9 cellular contexts compared by ENCODE assay signal in genomic region chr10:133276435-133277201, GRCh38.
DNase-seq lines count a peak whose midpoint lies in the region; ATAC-seq, FAIRE-seq and TF ChIP-seq lines count a peak whose summit lies in the region.
"Had no signal": no experiment of that assay in that cellular context is flagged by ENCODE, and none has a peak within 500 bp of the region (broad histone marks: within the 10 kb centered on the region; RNA-seq: fewer than 3 reads in every experiment).

TSS of gene ADAM8 (minus strand) at chr10:133276868. CDS start at chr10:133276817, 51 bp downstream.

- H3K27me3 Mint-ChIP-seq in activated naive CD8-positive, alpha-beta T cell treated with anti-CD3 and anti-CD28 coated beads, Interleukin-2, amount 50 U/mL, for 24 hours = no peaks in the 10 kb centered on the region
- H3K27me3 Mint-ChIP-seq in stimulated activated naive B cell treated with anti-CD40 and anti-IgM and Interleukin-4, amounts not matched to agents 10 μg/mL and 1 μg/mL and 100 μg/mL, for 72 hours = no peaks in the 10 kb centered on the region

- peak; percentile 51 for ATAC-seq in GM18502 (IDR thresholded peaks at IDR 0.05; ENCODE audit: poor library complexity, unreplicated experiment)
- peak; percentile 39 for ATAC-seq in HG02610 (IDR thresholded peaks at IDR 0.05; ENCODE audit: unreplicated experiment)
- ATAC-seq in activated naive CD8-positive, alpha-beta T cell treated with anti-CD3 and anti-CD28 coated beads, Interleukin-2, amount 50 U/mL, for 24 hours = peak; percentile 35
- ATAC-seq in stimulated activated naive B cell treated with anti-CD40 and anti-IgM and Interleukin-4, amounts not matched to agents 10 μg/mL and 1 μg/mL and 100 μg/mL, for 72 hours (replicated peaks) = peak; percentile 49 to 50
- ATAC-seq in GM18517 (IDR thresholded peaks at IDR 0.05; ENCODE audit: unreplicated experiment) = no peak

- no peaks in the 10 kb centered on the region for H3K9me3 Mint-ChIP-seq in activated naive CD8-positive, alpha-beta T cell treated with anti-CD3 and anti-CD28 coated beads, Interleukin-2, amount 50 U/mL, for 24 hours
- H3K9me3 Mint-ChIP-seq in stimulated activated naive B cell treated with anti-CD40 and anti-IgM and Interleukin-4, amounts not matched to agents 10 μg/mL and 1 μg/mL and 100 μg/mL, for 72 hours = no peaks in the 10 kb centered on the region

- peak within 1 kb of the TSS; percentile 89 for H3K27ac ChIP-seq in RWPE1

- CTCF ChIA-PET in RWPE1 (lab: Yijun Ruan, JAX) = interaction anchor here (0.6 to 1.1 kb wide), 3 partner anchors 30 to 53 kb away, joined by 3 to 5 read pairs (median 3); no protein-coding TSS in a partner anchor

- POLR2A ChIA-PET in RWPE1 (lab: Yijun Ruan, JAX; ENCODE audit: low non-redundant PET) = interaction anchor here (1.0 kb wide), 1 partner anchor 31 kb away, joined by 3 read pairs; no protein-coding TSS in a partner anchor

- FAIRE-seq in D721Med (lab: Jason Lieb, UNC) = no peak
- FAIRE-seq: TTC549 had no signal

- H3K4me1 Mint-ChIP-seq in activated naive CD8-positive, alpha-beta T cell treated with anti-CD3 and anti-CD28 coated beads, Interleukin-2, amount 50 U/mL, for 24 hours = peaks cover 33% of the 10 kb centered on the region
- H3K4me1 Mint-ChIP-seq in stimulated activated naive B cell treated with anti-CD40 and anti-IgM and Interleukin-4, amounts not matched to agents 10 μg/mL and 1 μg/mL and 100 μg/mL, for 72 hours = peaks cover 31 to 68% of the 10 kb centered on the region in 2 donors

- peak; percentile 64 for DNase-seq in RWPE1 (ENCODE audit: low spot score)
- DNase-seq in activated naive CD8-positive, alpha-beta T cell treated with anti-CD3 and anti-CD28 coated beads, Interleukin-2, amount 50 U/mL, for 24 hours = peak; percentile 78
- peak; percentile 84 for DNase-seq in left kidney (ENCODE audit: low read depth, low spot score)
- peak; percentile 64 for DNase-seq in stimulated activated naive B cell treated with anti-CD40 and anti-IgM and Interleukin-4, amounts not matched to agents 10 μg/mL and 1 μg/mL and 100 μg/mL, for 72 hours
- DNase-seq in D721Med (ENCODE audit: insufficient read length, low spot score) = no peak

- peak within 1 kb of the TSS; percentile 76 for H3K27ac Mint-ChIP-seq in activated naive CD8-positive, alpha-beta T cell treated with anti-CD3 and anti-CD28 coated beads, Interleukin-2, amount 50 U/mL, for 24 hours
- peak within 1 kb of the TSS; percentile 91 for H3K27ac Mint-ChIP-seq in stimulated activated naive B cell treated with anti-CD40 and anti-IgM and Interleukin-4, amounts not matched to agents 10 μg/mL and 1 μg/mL and 100 μg/mL, for 72 hours

- H3K36me3 Mint-ChIP-seq in activated naive CD8-positive, alpha-beta T cell treated with anti-CD3 and anti-CD28 coated beads, Interleukin-2, amount 50 U/mL, for 24 hours (ENCODE audit: low read depth) = peaks cover 2% of the 10 kb centered on the region
- H3K36me3 Mint-ChIP-seq in stimulated activated naive B cell treated with anti-CD40 and anti-IgM and Interleukin-4, amounts not matched to agents 10 μg/mL and 1 μg/mL and 100 μg/mL, for 72 hours = peaks cover 21 to 26% of the 10 kb centered on the region in 2 donors

- peak within 1 kb of the TSS; percentile 84 for H3K4me3 Mint-ChIP-seq in activated naive CD8-positive, alpha-beta T cell treated with anti-CD3 and anti-CD28 coated beads, Interleukin-2, amount 50 U/mL, for 24 hours
- peak within 1 kb of the TSS; percentile 88 to 89 for H3K4me3 Mint-ChIP-seq in stimulated activated naive B cell treated with anti-CD40 and anti-IgM and Interleukin-4, amounts not matched to agents 10 μg/mL and 1 μg/mL and 100 μg/mL, for 72 hours

- TF ChIP-seq CTCF in RWPE1 (conservative IDR thresholded peaks at IDR 0.05; ENCODE audit: low read depth) (no peak), D721Med (IDR thresholded peaks at IDR 0.05; ENCODE audit: insufficient read depth, missing control alignments) (no peak)
